In the genomic region with DNA sequence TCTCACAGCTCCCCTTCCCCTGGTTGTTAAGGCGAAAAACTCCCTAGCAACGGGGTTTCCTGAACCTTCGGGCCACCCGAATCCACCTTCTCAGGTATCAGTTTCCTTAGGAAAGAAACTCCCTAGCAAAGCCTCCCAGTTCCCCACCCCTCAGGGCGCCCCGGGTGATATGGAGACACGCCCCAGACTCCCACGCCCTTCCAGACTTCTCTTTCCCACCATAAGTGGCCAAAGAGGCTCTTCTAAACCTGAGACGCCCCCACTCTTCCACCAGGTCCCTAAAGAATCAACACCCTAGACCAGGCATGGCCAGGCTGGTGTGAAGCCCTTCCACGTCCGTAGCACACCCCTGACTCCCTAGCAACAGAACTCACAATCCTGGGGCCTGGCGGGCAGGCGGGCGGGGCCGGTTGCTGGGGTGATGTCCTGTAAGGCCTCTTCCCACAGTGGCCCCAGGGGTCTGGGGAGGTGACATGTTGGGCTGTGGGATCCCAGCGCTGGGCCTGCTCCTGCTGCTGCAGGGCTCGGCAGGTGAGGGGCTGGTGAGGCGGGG, we compare ENCODE assay signal across 16 cellular contexts. TPM values are rescaled to one million over a fixed set of nuclear protein-coding genes. Genes with fewer than 3 reads are reported as not detected.
DNase-seq lines count a peak whose midpoint lies in the region; ATAC-seq, FAIRE-seq and TF ChIP-seq lines count a peak whose summit lies in the region.
"Had no signal": no experiment of that assay in that cellular context is flagged by ENCODE, and none has a peak within 500 bp of the region (broad histone marks: within the 10 kb centered on the region; RNA-seq: fewer than 3 reads in every experiment).

A gene (plus strand): TSS at position 446 of the 553 bp plus-strand sequence. CDS start 28 bp downstream, at position 474.

- H3K18ac ChIP-seq in IMR-90 (ENCODE audit: low read depth, low read length): no peak within 1 kb of the TSS
- H3K18ac ChIP-seq in mesenchymal stem cell (ENCODE audit: low read depth in 1 of 2, low read length in 2 of 2): peak within 1 kb of the TSS in 1 of 2 experiments; percentile 25

- no TSS peak for BruUV-seq in Caco-2 (replicated peaks; lab: Mats Ljungman, UMichigan)
- no TSS peak for BruUV-seq in IMR-90 (replicated peaks; lab: Mats Ljungman, UMichigan)

- H3K9me3 ChIP-seq in Caco-2 (no peaks in the 10 kb centered on the region), IMR-90 (ENCODE audit: control insufficient read depth, insufficient read depth, low read length) (no peaks in the 10 kb centered on the region), ectodermal cell (ENCODE audit: control insufficient read depth, low read length) (no peaks in the 10 kb centered on the region), mesenchymal stem cell (ENCODE audit: control insufficient read depth, low read length) (no peaks in the 10 kb centered on the region)
- H3K9me3 ChIP-seq: esophagus muscularis mucosa had no signal

- H2BK12ac ChIP-seq in mesenchymal stem cell (ENCODE audit: low read length in 2 of 2): peak within 1 kb of the TSS in 1 of 2 experiments; percentile 3

- H2BK120ac ChIP-seq in IMR-90 (ENCODE audit: low read depth, low read length) (peak within 1 kb of the TSS; percentile 91), mesenchymal stem cell (ENCODE audit: low read depth, low read length) (no peak within 1 kb of the TSS)

- peak in 1 of 2 experiments; percentile 55 for DNase-seq in Caco-2
- DNase-seq in IMR-90: no peak
- no peak for DNase-seq in mesenchymal stem cell
- no peak for DNase-seq in H54 (ENCODE audit: insufficient read length, low spot score)
- no peak for DNase-seq in activated CD8-positive, alpha-beta memory T cell treated with anti-CD3 and anti-CD28 coated beads, Interleukin-2, amount 10 ng/mL, durations not matched to agents 7 days and 5 days
- DNase-seq: activated CD4-positive, alpha-beta T cell treated with anti-CD3 and anti-CD28 coated beads for 4 hours; activated T-cell treated with anti-CD3 and anti-CD28 coated beads, Interleukin-2, amount 50 U/mL, for 24 hours; stimulated activated CD4-positive, alpha-beta T cell treated with anti-CD3 and anti-CD28 coated beads, Interleukin-2, amount 100 ng/mL, for 48 hours had no signal

- peak within 1 kb of the TSS; percentile 82 for H2AK9ac ChIP-seq in IMR-90 (replicated peaks; ENCODE audit: low read depth, low read length, poor library complexity)

- CTCF ChIA-PET in Caco-2 (lab: Charles Lee): no interaction called here
- CTCF ChIA-PET in IMR-90 (lab: Yijun Ruan, JAX): interaction anchor here (1.1 kb wide), 1 partner anchor 75 kb away, joined by 3 read pairs; no protein-coding TSS in a partner anchor
- CTCF ChIA-PET in activated CD8-positive, alpha-beta memory T cell treated with anti-CD3 and anti-CD28 coated beads, Interleukin-2, amount 10 ng/mL, durations not matched to agents 7 days and 5 days (lab: Charles Lee): interaction anchor here (1.7 kb wide), 1 partner anchor 75 kb away, joined by 6 read pairs; no protein-coding TSS in a partner anchor

- H3K36me3 Mint-ChIP-seq in Caco-2 (ENCODE audit: insufficient read depth, unreplicated experiment): peaks cover 38% of the 10 kb centered on the region
- H3K36me3 Mint-ChIP-seq in activated CD8-positive, alpha-beta memory T cell treated with anti-CD3 and anti-CD28 coated beads, Interleukin-2, amount 10 ng/mL, durations not matched to agents 7 days and 5 days: peaks cover 5% of the 10 kb centered on the region

- H3K27ac ChIP-seq in IMR-90 (ENCODE audit: insufficient read depth, low read length) (peak within 1 kb of the TSS; percentile 42; the same call in 1 of the 2 replicates), ectodermal cell (ENCODE audit: insufficient read depth, low read depth, low read length, poor library complexity, severe bottlenecking) (peak within 1 kb of the TSS; percentile 9), mesenchymal stem cell (ENCODE audit: low read length, poor library complexity, severe bottlenecking) (no peak within 1 kb of the TSS)
- H3K27ac ChIP-seq: esophagus muscularis mucosa had no signal

- H3K4me3 ChIP-seq in Caco-2 (ENCODE audit: low read depth, low read length) (no peak within 1 kb of the TSS), IMR-90 (ENCODE audit: insufficient read depth, low read depth, low read length) (no peak within 1 kb of the TSS), ectodermal cell (ENCODE audit: insufficient read depth, low read depth, low read length) (peak within 1 kb of the TSS; percentile 8), mesenchymal stem cell (ENCODE audit: insufficient read depth in 1 of 2, low read depth in 1 of 2, low read length in 2 of 2) (no peak within 1 kb of the TSS)
- H3K4me3 ChIP-seq: esophagus muscularis mucosa, GM12878 had no signal

- peak within 1 kb of the TSS; percentile 82; the same call in 1 of the 2 replicates for H2BK20ac ChIP-seq in IMR-90 (ENCODE audit: low read depth, low read length)

- peak within 1 kb of the TSS; percentile 75 for H3K27ac Mint-ChIP-seq in Caco-2 (ENCODE audit: unreplicated experiment)
- no peak within 1 kb of the TSS for H3K27ac Mint-ChIP-seq in activated CD8-positive, alpha-beta memory T cell treated with anti-CD3 and anti-CD28 coated beads, Interleukin-2, amount 10 ng/mL, durations not matched to agents 7 days and 5 days

- H3K4me2 ChIP-seq in IMR-90 (ENCODE audit: low read depth, low read length) (no peak within 1 kb of the TSS), mesenchymal stem cell (ENCODE audit: low read length, poor library complexity, severe bottlenecking) (no peak within 1 kb of the TSS)

- peak within 1 kb of the TSS; percentile 29 for H3K4me3 Mint-ChIP-seq in Caco-2 (ENCODE audit: unreplicated experiment)
- H3K4me3 Mint-ChIP-seq in activated CD8-positive, alpha-beta memory T cell treated with anti-CD3 and anti-CD28 coated beads, Interleukin-2, amount 10 ng/mL, durations not matched to agents 7 days and 5 days: no peak within 1 kb of the TSS
- H3K4me3 Mint-ChIP-seq: activated T-cell treated with anti-CD3 and anti-CD28 coated beads, Interleukin-2, amount 50 U/mL, for 24 hours had no signal

- peaks cover 23% of the 10 kb centered on the region for H3K4me1 Mint-ChIP-seq in Caco-2 (ENCODE audit: low read depth, unreplicated experiment)
- H3K4me1 Mint-ChIP-seq in activated CD8-positive, alpha-beta memory T cell treated with anti-CD3 and anti-CD28 coated beads, Interleukin-2, amount 10 ng/mL, durations not matched to agents 7 days and 5 days: peaks cover 5% of the 10 kb centered on the region

- no peak for FAIRE-seq in H54 (lab: Jason Lieb, UNC)
- FAIRE-seq: GM12878, urothelium cell line had no signal

- H3K27me3 ChIP-seq in Caco-2 (replicated peaks; ENCODE audit: control insufficient read depth, insufficient read depth, low read length) (no peaks in the 10 kb centered on the region; the same call in 1 of the 2 replicates), IMR-90 (ENCODE audit: control insufficient read depth, insufficient read depth, low read length) (no peaks in the 10 kb centered on the region), ectodermal cell (ENCODE audit: control insufficient read depth, insufficient read depth, low read length, poor library complexity, severe bottlenecking) (peaks cover 61% of the 10 kb centered on the region), mesenchymal stem cell (ENCODE audit: control insufficient read depth in 1 of 2, insufficient read depth in 1 of 2, low read length in 2 of 2) (peaks cover 0 to 30% of the 10 kb centered on the region in 2 experiments)

- dilution Hi-C loops in IMR-90 (cut with HindIII; ENCODE audit: low sequenced_read_pairs, unreplicated experiment): no loop called here

- WGBS in IMR-90 (ENCODE audit: extremely low coverage in 2 of 2, insufficient read length in 1 of 2), 2 experiments: 83% methylated on average over 7 of the region's 18 CpGs; no CpG with 5 or more reads in 1 of the 2 experiments
- WGBS in ectodermal cell, 2 experiments: 43 to 46% methylated on average over 18 of the region's 18 CpGs
- 54% methylated on average over 16 of the region's 18 CpGs for WGBS in mesenchymal stem cell

- no peak for ATAC-seq in IMR-90 (ENCODE audit: low read depth)
- no peak for ATAC-seq in HG02870 (IDR thresholded peaks at IDR 0.05; ENCODE audit: unreplicated experiment)
- ATAC-seq in GM18909 (IDR thresholded peaks at IDR 0.05; ENCODE audit: poor library complexity, unreplicated experiment): no peak
- ATAC-seq in activated CD8-positive, alpha-beta memory T cell treated with anti-CD3 and anti-CD28 coated beads, Interleukin-2, amount 10 ng/mL, durations not matched to agents 7 days and 5 days: no peak
- ATAC-seq: GM12878 had no signal

- H3K79me1 ChIP-seq in IMR-90 (ENCODE audit: low read depth in 1 of 2, low read length in 2 of 2): peaks cover 5 to 19% of the 10 kb centered on the region in 2 experiments; a peak in 3 of 4 replicates
- peaks cover under 1% of the 10 kb centered on the region for H3K79me1 ChIP-seq in mesenchymal stem cell (replicated peaks; ENCODE audit: low read length, poor library complexity, severe bottlenecking)

- H3K23ac ChIP-seq in IMR-90 (ENCODE audit: low read depth, low read length) (no peak within 1 kb of the TSS), mesenchymal stem cell (ENCODE audit: low read length in 2 of 2) (peak within 1 kb of the TSS in 1 of 2 experiments; percentile 56)

- TF ChIP-seq POLR2A in IMR-90 (IDR thresholded peaks at IDR 0.05; ENCODE audit: low read depth, low read length) (no peak), H54 (IDR thresholded peaks at IDR 0.05; ENCODE audit: low read depth, low read length) (no peak)

- no peak within 1 kb of the TSS for H4K5ac ChIP-seq in IMR-90 (ENCODE audit: low read depth, low read length)

- H3K4ac ChIP-seq in IMR-90 (ENCODE audit: low read depth, low read length) (peak within 1 kb of the TSS; percentile 87), mesenchymal stem cell (ENCODE audit: low read depth in 1 of 2, low read length in 2 of 2) (no peak within 1 kb of the TSS)

- no peak within 1 kb of the TSS for H3K9ac ChIP-seq in IMR-90 (ENCODE audit: low read depth, low read length)
- H3K9ac ChIP-seq in mesenchymal stem cell (ENCODE audit: low read length): no peak within 1 kb of the TSS

- peak within 1 kb of the TSS; percentile 58 for H2AFZ ChIP-seq in IMR-90 (replicated peaks; ENCODE audit: low read length, poor library complexity)
- no peak within 1 kb of the TSS for H2AFZ ChIP-seq in mesenchymal stem cell (ENCODE audit: low read depth, low read length)

- no peak within 1 kb of the TSS for H2BK5ac ChIP-seq in IMR-90 (ENCODE audit: low read depth, low read length, poor library complexity, severe bottlenecking)
- no peak within 1 kb of the TSS for H2BK5ac ChIP-seq in mesenchymal stem cell (ENCODE audit: low read depth, low read length, poor library complexity, severe bottlenecking)

- H3K4me1 ChIP-seq in Caco-2 (peaks cover 36% of the 10 kb centered on the region), IMR-90 (ENCODE audit: control insufficient read depth, insufficient read depth, low read length) (peaks cover 30% of the 10 kb centered on the region), ectodermal cell (ENCODE audit: control insufficient read depth, insufficient read depth, low read length) (peaks cover 47% of the 10 kb centered on the region), mesenchymal stem cell (ENCODE audit: control insufficient read depth, insufficient read depth, low read depth, low read length) (peaks cover 55% of the 10 kb centered on the region)

- in situ Hi-C loops in IMR-90 (cut with MboI; ENCODE audit: low sequenced_read_pairs): no loop called here

- H4K8ac ChIP-seq in IMR-90 (ENCODE audit: low read depth in 2 of 2, low read length in 2 of 2) (peak within 1 kb of the TSS; percentile 63 to 85; a peak in 3 of 4 replicates), mesenchymal stem cell (ENCODE audit: low read length) (peak within 1 kb of the TSS; percentile 13)

- POLR2A ChIA-PET in Caco-2 (lab: Charles Lee) (interaction anchor here (0.6 kb wide), 1 partner anchor 31 kb away, joined by 3 read pairs; no protein-coding TSS in a partner anchor), IMR-90 (lab: Charles Lee; ENCODE audit: unreplicated experiment) (interaction anchor here (0.6 kb wide), 1 partner anchor 1502 kb away, joined by 3 read pairs; no protein-coding TSS in a partner anchor)

- intact Hi-C loops in Caco-2 (cut with micrococcal nuclease; ENCODE audit: unreplicated experiment) (no loop called here), IMR-90 (cut with micrococcal nuclease) (no loop called here)

- no peak within 1 kb of the TSS for H3K56ac ChIP-seq in IMR-90 (ENCODE audit: extremely low read depth, insufficient read depth, low read length)

- H3K9me1 ChIP-seq in IMR-90 (ENCODE audit: insufficient read depth, low read length): peaks cover 13% of the 10 kb centered on the region; the same call in 1 of the 2 replicates

- TF ChIP-seq CTCF in Caco-2 (IDR thresholded peaks at IDR 0.05; ENCODE audit: insufficient read depth in 1 of 2, low read depth in 1 of 2, low read length in 1 of 2, severe bottlenecking in 1 of 2, unreplicated experiment in 1 of 2): no peak
- no peak for TF ChIP-seq CTCF in IMR-90 (conservative IDR thresholded peaks at IDR 0.05; ENCODE audit: low read depth, low read length)

- H3K36me3 ChIP-seq in Caco-2 (ENCODE audit: control insufficient read depth, insufficient read depth, low read length): 0 out of 2 replicates have a peak, but pooled peaks cover 2% of the 10 kb centered on the region
- no peaks in the 10 kb centered on the region for H3K36me3 ChIP-seq in IMR-90 (ENCODE audit: control insufficient read depth, insufficient read depth, low read length)
- H3K36me3 ChIP-seq in ectodermal cell (ENCODE audit: control insufficient read depth, insufficient read depth, low read length): no peaks in the 10 kb centered on the region
- H3K36me3 ChIP-seq in mesenchymal stem cell (ENCODE audit: control insufficient read depth in 1 of 2, insufficient read depth in 2 of 2, low read depth in 1 of 2, low read length in 2 of 2): no peaks in the 10 kb centered on the region
- H3K36me3 ChIP-seq: esophagus muscularis mucosa had no signal

- H4K91ac ChIP-seq in IMR-90 (ENCODE audit: insufficient read depth, low read depth, low read length) (peak within 1 kb of the TSS; percentile 91), mesenchymal stem cell (ENCODE audit: low read length) (no peak within 1 kb of the TSS)

- no peaks in the 10 kb centered on the region for H4K20me1 ChIP-seq in IMR-90 (ENCODE audit: insufficient read depth, low read length)

- no peak for TF ChIP-seq RAD21 in IMR-90 (IDR thresholded peaks at IDR 0.05; ENCODE audit: low read length)

- H3K14ac ChIP-seq in IMR-90 (replicated peaks; ENCODE audit: low read depth, low read length) (peak within 1 kb of the TSS; percentile 41; the same call in 1 of the 2 replicates), mesenchymal stem cell (ENCODE audit: low read length in 2 of 2) (peak within 1 kb of the TSS in 1 of 2 experiments; percentile 26)

- H2BK15ac ChIP-seq in IMR-90 (ENCODE audit: low read depth, low read length) (peak within 1 kb of the TSS; percentile 98), mesenchymal stem cell (ENCODE audit: low read depth, poor library complexity, severe bottlenecking) (no peak within 1 kb of the TSS)

- no peaks in the 10 kb centered on the region for H3K27me3 Mint-ChIP-seq in Caco-2 (ENCODE audit: insufficient read depth, unreplicated experiment)
- peaks cover 16% of the 10 kb centered on the region for H3K27me3 Mint-ChIP-seq in activated CD8-positive, alpha-beta memory T cell treated with anti-CD3 and anti-CD28 coated beads, Interleukin-2, amount 10 ng/mL, durations not matched to agents 7 days and 5 days

- H2AK5ac ChIP-seq in IMR-90 (ENCODE audit: low read depth, low read length) (peak within 1 kb of the TSS; percentile 86), mesenchymal stem cell (ENCODE audit: low read length, severe bottlenecking) (peak within 1 kb of the TSS; percentile 85)

- no peaks in the 10 kb centered on the region for H3K9me3 Mint-ChIP-seq in Caco-2 (ENCODE audit: unreplicated experiment)
- H3K9me3 Mint-ChIP-seq in activated CD8-positive, alpha-beta memory T cell treated with anti-CD3 and anti-CD28 coated beads, Interleukin-2, amount 10 ng/mL, durations not matched to agents 7 days and 5 days (ENCODE audit: low read depth): no peaks in the 10 kb centered on the region
- H3K9me3 Mint-ChIP-seq: activated T-cell treated with anti-CD3 and anti-CD28 coated beads, Interleukin-2, amount 50 U/mL, for 24 hours had no signal

RNA-seq across cellular contexts. Expression of the gene that starts here (rescaled TPM):
- total RNA-seq in Caco-2 (2022) (not detected in 2 replicates), IMR-90 (2012; rRNA removed) (not detected in 2 replicates)
- polyA plus RNA-seq in IMR-90 (2012; rRNA removed): 1.4 and 1.6 TPM in 2 replicates
- polyA plus RNA-seq in IMR-90 (2012; cell fraction: cytosol; rRNA removed): 0.49 TPM in 1 of 2 replicates, not detected in the other
- 10.6 and 24.6 TPM in 2 replicates for polyA plus RNA-seq in IMR-90 (2012; cell fraction: nucleus; rRNA removed; ENCODE audit: low replicate concordance)
- not detected for polyA plus RNA-seq in ectodermal cell (2013, experiment 1 of 4)
- not detected for polyA plus RNA-seq in ectodermal cell (2013, experiment 2 of 4)
- polyA plus RNA-seq in ectodermal cell (2013, experiment 3 of 4): 2.2 TPM
- not detected for polyA plus RNA-seq in ectodermal cell (2013, experiment 4 of 4)
- 0.26 TPM for polyA plus RNA-seq in mesenchymal stem cell (2013, experiment 1 of 2)
- polyA plus RNA-seq in mesenchymal stem cell (2013, experiment 2 of 2): 0.08 TPM
- not detected for total RNA-seq in activated CD8-positive, alpha-beta memory T cell treated with anti-CD3 and anti-CD28 coated beads, Interleukin-2, amount 10 ng/mL, durations not matched to agents 7 days and 5 days
- total RNA-seq: esophagus muscularis mucosa; GM12878; T-helper 1 cell treated with Interleukin-12 subunit alpha and Interleukin-12 subunit beta and Interleukin-4 antibody, amounts not matched to agents 30 ng/mL and 1 ng/mL, for 36 hours had no signal
- polyA plus RNA-seq: adipose tissue, GM12878 had no signal
